16 cellular contexts compared by ENCODE assay signal in genomic region chr2:156397229-156397628, GRCh38. TPM values are rescaled to one million over a fixed set of nuclear protein-coding genes. Genes with fewer than 3 reads are reported as not detected.
DNase-seq lines count a peak whose midpoint lies in the region; FAIRE-seq and TF ChIP-seq lines count a peak whose summit lies in the region.
"Had no signal": no experiment of that assay in that cellular context is flagged by ENCODE, and none has a peak within 500 bp of the region (broad histone marks: within the 10 kb centered on the region; RNA-seq: fewer than 3 reads in every experiment).

No MANE protein-coding gene starts in this region.

- H4K20me1 ChIP-seq in OCI-LY3 (ENCODE audit: insufficient read depth, low read length) = no peaks in the 10 kb centered on the region; the same call in 1 of the 2 replicates

- DNase-seq in Ammon's horn (ENCODE audit: low spot score) = peak; percentile 6
- DNase-seq in nephron progenitor cell = no peak
- DNase-seq in small intestine = peak; percentile 54
- no peak for DNase-seq in NCI-H146 treated with DMSO at 0.1 percent for 48 hours (lab: John Stamatoyannopoulos, UW; ENCODE audit: unreplicated experiment)
- DNase-seq in activated CD4-positive, alpha-beta T cell treated with anti-CD3 and anti-CD28 coated beads, Interleukin-2, amount 10 ng/mL, durations not matched to agents 7 days and 5 days = no peak
- DNase-seq in NOMO-1 (lab: John Stamatoyannopoulos, UW; ENCODE audit: unreplicated experiment in 2 of 2) = no peak
- DNase-seq: BE2C; C1 segment of cervical spinal cord; Caco-2; CD4-positive, CD25-positive, alpha-beta regulatory T cell; GM23248 had no signal

- H3K4me3 ChIP-seq in OCI-LY3 (ENCODE audit: low read length) (peak overlapping the region; percentile 21; the same call in 1 of the 2 replicates), small intestine (ENCODE audit: low read depth in 1 of 2, low read length in 2 of 2) (no peak overlapping the region)
- H3K4me3 ChIP-seq: GM23248, HAP-1 had no signal

- no peak for FAIRE-seq in small intestine (lab: Jason Lieb, UNC)
- FAIRE-seq: D721Med, G401.6, GM12891 had no signal

- TF ChIP-seq CTCF in OCI-LY3 (IDR thresholded peaks at IDR 0.05; ENCODE audit: low read depth, low read length) (no peak), nephron progenitor cell (IDR thresholded peaks at IDR 0.05) (no peak)

- peaks cover 53% of the 10 kb centered on the region for H3K4me1 ChIP-seq in OCI-LY3 (ENCODE audit: low read length)
- peaks cover 0 to 3% of the 10 kb centered on the region in 2 donors for H3K4me1 ChIP-seq in small intestine (ENCODE audit: control insufficient read depth in 2 of 2, insufficient read depth in 1 of 2, low read depth in 1 of 2, low read length in 1 of 2)
- H3K4me1 ChIP-seq: BE2C had no signal

- no peaks in the 10 kb centered on the region for H3K36me3 ChIP-seq in OCI-LY3 (replicated peaks; ENCODE audit: low read depth, low read length)
- no peaks in the 10 kb centered on the region for H3K36me3 ChIP-seq in small intestine (ENCODE audit: control insufficient read depth in 2 of 2, insufficient read depth in 2 of 2, low read length in 2 of 2)
- H3K36me3 ChIP-seq: BE2C, HAP-1 had no signal

- H3K36me3 Mint-ChIP-seq in nephron progenitor cell (ENCODE audit: low read depth) = no peaks in the 10 kb centered on the region
- peaks cover 2% of the 10 kb centered on the region for H3K36me3 Mint-ChIP-seq in activated CD4-positive, alpha-beta T cell treated with anti-CD3 and anti-CD28 coated beads, Interleukin-2, amount 10 ng/mL, durations not matched to agents 7 days and 5 days (ENCODE audit: low read depth)

- 0 out of 2 replicates have a peak overlapping the region, but pooled peaks have one; percentile 18 for H3K9ac ChIP-seq in OCI-LY3 (ENCODE audit: low read length)
- H3K9ac ChIP-seq: GM23248 had no signal

- H3K27ac ChIP-seq in OCI-LY3 (ENCODE audit: low read length) (no peak overlapping the region), small intestine (ENCODE audit: low read depth in 1 of 2, low read length in 1 of 2) (no peak overlapping the region)
- H3K27ac ChIP-seq: GM23248 had no signal

- H3K27me3 Mint-ChIP-seq in nephron progenitor cell (ENCODE audit: low read depth, poor library complexity) = peaks cover 11% of the 10 kb centered on the region
- peaks cover 5% of the 10 kb centered on the region for H3K27me3 Mint-ChIP-seq in activated CD4-positive, alpha-beta T cell treated with anti-CD3 and anti-CD28 coated beads, Interleukin-2, amount 10 ng/mL, durations not matched to agents 7 days and 5 days

- H3K4me1 Mint-ChIP-seq in nephron progenitor cell = peaks cover 17% of the 10 kb centered on the region
- H3K4me1 Mint-ChIP-seq in activated CD4-positive, alpha-beta T cell treated with anti-CD3 and anti-CD28 coated beads, Interleukin-2, amount 10 ng/mL, durations not matched to agents 7 days and 5 days = peaks cover 36% of the 10 kb centered on the region

- no peaks in the 10 kb centered on the region for H3K9me3 Mint-ChIP-seq in nephron progenitor cell
- peaks cover 3% of the 10 kb centered on the region for H3K9me3 Mint-ChIP-seq in activated CD4-positive, alpha-beta T cell treated with anti-CD3 and anti-CD28 coated beads, Interleukin-2, amount 10 ng/mL, durations not matched to agents 7 days and 5 days

- peak overlapping the region; percentile 34 for H3K27ac Mint-ChIP-seq in nephron progenitor cell
- H3K27ac Mint-ChIP-seq in activated CD4-positive, alpha-beta T cell treated with anti-CD3 and anti-CD28 coated beads, Interleukin-2, amount 10 ng/mL, durations not matched to agents 7 days and 5 days = no peak overlapping the region
- H3K27ac Mint-ChIP-seq: CD4-positive, CD25-positive, alpha-beta regulatory T cell had no signal

- no peak overlapping the region for H3K4me3 Mint-ChIP-seq in nephron progenitor cell
- no peak overlapping the region for H3K4me3 Mint-ChIP-seq in activated CD4-positive, alpha-beta T cell treated with anti-CD3 and anti-CD28 coated beads, Interleukin-2, amount 10 ng/mL, durations not matched to agents 7 days and 5 days

- no peak overlapping the region for H2AFZ ChIP-seq in OCI-LY3 (ENCODE audit: low read depth, low read length)
- H2AFZ ChIP-seq: GM23248 had no signal

- peak overlapping the region; percentile 78 for H3K4me2 ChIP-seq in OCI-LY3 (ENCODE audit: low read length)

- CTCF ChIA-PET in activated CD4-positive, alpha-beta T cell treated with anti-CD3 and anti-CD28 coated beads, Interleukin-2, amount 10 ng/mL, durations not matched to agents 7 days and 5 days (lab: Charles Lee) = no interaction called here

- POLR2A ChIA-PET in activated CD4-positive, alpha-beta T cell treated with anti-CD3 and anti-CD28 coated beads, Interleukin-2, amount 10 ng/mL, durations not matched to agents 7 days and 5 days (lab: Charles Lee) = no interaction called here

- H3K79me2 ChIP-seq in OCI-LY3 (ENCODE audit: low read length) = no peaks in the 10 kb centered on the region

- 60 to 85% (median 61%) methylated on average over 4 of the region's 4 CpGs for WGBS in small intestine, 3 donors

- H3K27me3 ChIP-seq in OCI-LY3 (ENCODE audit: low read depth, low read length) = no peaks in the 10 kb centered on the region; the same call in 1 of the 2 replicates
- H3K27me3 ChIP-seq in small intestine (ENCODE audit: control insufficient read depth in 2 of 2, insufficient read depth in 2 of 2, low read length in 2 of 2) = no peaks in the 10 kb centered on the region
- H3K27me3 ChIP-seq: BE2C had no signal

- H3K9me3 ChIP-seq in OCI-LY3 (ENCODE audit: insufficient read depth, low read length) = no peaks in the 10 kb centered on the region
- H3K9me3 ChIP-seq in small intestine (ENCODE audit: control insufficient read depth, low read depth) = no peaks in the 10 kb centered on the region
- H3K9me3 ChIP-seq: BE2C, Caco-2, HAP-1 had no signal

RNA-seq across cellular contexts. Expression of gene GPD2, which starts 39.0 kb away (rescaled TPM):
- polyA plus RNA-seq in small intestine = 10 to 100 TPM; 10.5 to 13.8 (median 13.6) TPM
- 10 to 100 TPM; 17.2 to 17.3 TPM for total RNA-seq in activated CD4-positive, alpha-beta T cell treated with anti-CD3 and anti-CD28 coated beads, Interleukin-2, amount 10 ng/mL, durations not matched to agents 7 days and 5 days

Comparison
In these comparisons a context has a peak if more than half of its experiments do, and no peak if none do; other contexts are left out.
1. DNase-seq: peak in Ammon's horn (single experiment) and small intestine (single experiment); none in nephron progenitor cell (single experiment), NCI-H146 treated with DMSO at 0.1 percent for 48 hours (single experiment), activated CD4-positive, alpha-beta T cell treated with anti-CD3 and anti-CD28 coated beads, Interleukin-2, amount 10 ng/mL, durations not matched to agents 7 days and 5 days (single experiment) and NOMO-1 (0 of 2).